23 cellular contexts compared by ENCODE assay signal in the genomic region with DNA sequence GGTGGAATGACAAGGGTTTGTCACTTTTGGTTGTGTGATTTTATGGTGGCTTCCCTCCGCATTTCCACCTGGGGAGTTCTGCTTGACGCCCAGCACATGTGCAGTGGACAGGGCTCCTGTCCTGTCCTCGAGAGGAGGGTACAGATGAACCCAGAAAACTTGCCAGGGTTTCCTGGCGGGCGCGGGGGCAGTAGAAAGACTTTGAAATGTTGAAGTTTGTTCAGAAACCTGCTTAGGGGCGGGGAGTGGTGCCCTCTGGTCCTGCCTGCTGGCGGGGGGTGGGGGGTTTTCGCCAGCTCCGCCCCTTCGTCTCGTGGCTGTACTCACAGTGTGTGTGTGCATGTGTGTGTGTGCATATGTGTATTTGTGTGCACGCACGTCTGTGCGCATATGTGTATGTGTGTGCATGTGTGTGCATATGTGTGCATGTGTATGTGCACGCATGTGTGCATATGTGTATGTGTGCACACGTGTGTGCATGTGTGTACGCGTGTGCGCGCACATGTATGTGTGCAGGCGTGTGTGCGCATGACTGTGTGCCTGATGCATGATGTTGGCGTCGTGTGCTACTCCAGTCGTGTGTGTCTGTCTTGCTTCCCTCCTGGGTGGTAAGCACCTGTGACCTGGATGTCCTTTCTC. TPM values are rescaled to one million over a fixed set of nuclear protein-coding genes. Genes with fewer than 3 reads are reported as not detected.
DNase-seq lines count a peak whose midpoint lies in the region; ATAC-seq, FAIRE-seq and TF ChIP-seq lines count a peak whose summit lies in the region.
"Had no signal": no experiment of that assay in that cellular context is flagged by ENCODE, and none has a peak within 500 bp of the region (broad histone marks: within the 10 kb centered on the region; RNA-seq: fewer than 3 reads in every experiment).

No MANE protein-coding gene starts in this region.

- TF ChIP-seq CTCF in A549 (IDR thresholded peaks at IDR 0.05) (no peak), endothelial cell (IDR thresholded peaks at IDR 0.05; ENCODE audit: unreplicated experiment) (no peak), osteoblast (IDR thresholded peaks at IDR 0.05; ENCODE audit: extremely low read depth, low read depth, low read length) (no peak), suprapubic skin (IDR thresholded peaks at IDR 0.05) (no peak)

- H3K4me3 ChIP-seq in A549 (no peak overlapping the region), osteoblast (ENCODE audit: insufficient read depth, low read length) (no peak overlapping the region), suprapubic skin (no peak overlapping the region)
- H3K4me3 ChIP-seq: Peyer's patch, SJSA1 had no signal

- TF ChIP-seq RAD21 in A549 (conservative IDR thresholded peaks at IDR 0.05 in 1 of 2, IDR thresholded peaks at IDR 0.05 in 1 of 2): no peak

- FAIRE-seq in A549 (lab: Jason Lieb, UNC): no peak
- FAIRE-seq in HTR-8/SVneo (lab: Jason Lieb, UNC): peak; percentile 98
- FAIRE-seq: G401.6 had no signal

- intact Hi-C loops in activated T-helper 2 cell treated with anti-CD3 and anti-CD28 coated beads, Interferon-gamma antibody, Interleukin-2, Interleukin-4, amounts not matched to agents 10 μg/mL and 5 μg/mL and 100 μg/mL, durations not matched to agents 14 hours and 24 hours and 36 hours (cut with micrococcal nuclease): no loop called here

- H2AFZ ChIP-seq in osteoblast (ENCODE audit: low read length): no peak overlapping the region

- H3K36me3 ChIP-seq in osteoblast (ENCODE audit: insufficient read depth, low read length) (peaks cover 17% of the 10 kb centered on the region), suprapubic skin (peaks cover 80% of the 10 kb centered on the region)

- H3K27ac Mint-ChIP-seq in endothelial cell (ENCODE audit: unreplicated experiment): peak overlapping the region; percentile 26
- no peak overlapping the region for H3K27ac Mint-ChIP-seq in activated T-helper 17 cell treated with anti-CD3 and anti-CD28 coated beads, Interleukin-2, amount 50 U/mL, for 72 hours
- H3K27ac Mint-ChIP-seq in activated T-helper 2 cell treated with anti-CD3 and anti-CD28 coated beads, Interferon-gamma antibody, Interleukin-2, Interleukin-4, amounts not matched to agents 10 μg/mL and 5 μg/mL and 100 μg/mL, durations not matched to agents 14 hours and 24 hours and 36 hours: no peak overlapping the region

- peaks cover 32% of the 10 kb centered on the region for H3K36me3 Mint-ChIP-seq in endothelial cell (ENCODE audit: low read depth, unreplicated experiment)
- H3K36me3 Mint-ChIP-seq in activated T-helper 17 cell treated with anti-CD3 and anti-CD28 coated beads, Interleukin-2, amount 50 U/mL, for 72 hours (ENCODE audit: low read depth): peaks cover 72% of the 10 kb centered on the region
- peaks cover 43% of the 10 kb centered on the region for H3K36me3 Mint-ChIP-seq in activated T-helper 2 cell treated with anti-CD3 and anti-CD28 coated beads, Interferon-gamma antibody, Interleukin-2, Interleukin-4, amounts not matched to agents 10 μg/mL and 5 μg/mL and 100 μg/mL, durations not matched to agents 14 hours and 24 hours and 36 hours (ENCODE audit: low read depth)

- H3K27me3 ChIP-seq in osteoblast (ENCODE audit: insufficient read depth, low read length): no peaks in the 10 kb centered on the region
- no peaks in the 10 kb centered on the region for H3K27me3 ChIP-seq in suprapubic skin
- H3K27me3 ChIP-seq: Peyer's patch, SJSA1 had no signal

- no peak overlapping the region for H3K4me3 Mint-ChIP-seq in endothelial cell (ENCODE audit: unreplicated experiment)
- no peak overlapping the region for H3K4me3 Mint-ChIP-seq in activated T-helper 17 cell treated with anti-CD3 and anti-CD28 coated beads, Interleukin-2, amount 50 U/mL, for 72 hours
- no peak overlapping the region for H3K4me3 Mint-ChIP-seq in activated T-helper 2 cell treated with anti-CD3 and anti-CD28 coated beads, Interferon-gamma antibody, Interleukin-2, Interleukin-4, amounts not matched to agents 10 μg/mL and 5 μg/mL and 100 μg/mL, durations not matched to agents 14 hours and 24 hours and 36 hours (ENCODE audit: low read depth)
- H3K4me3 Mint-ChIP-seq: IgD-negative memory B cell had no signal

- H3K4me1 ChIP-seq in A549 (no peaks in the 10 kb centered on the region), osteoblast (ENCODE audit: insufficient read depth, low read length) (no peaks in the 10 kb centered on the region), suprapubic skin (peaks cover 2% of the 10 kb centered on the region)
- H3K4me1 ChIP-seq: SJSA1 had no signal

- CTCF ChIA-PET in A549 (lab: Yijun Ruan, JAX): interaction anchor here (0.9 to 2.3 kb wide), 5 partner anchors 10 to 55 kb away, joined by 3 to 11 read pairs (median 4); no protein-coding TSS in a partner anchor

- H3K27ac ChIP-seq in A549 (no peak overlapping the region), osteoblast (ENCODE audit: low read depth, low read length) (no peak overlapping the region), suprapubic skin (no peak overlapping the region)
- H3K27ac ChIP-seq: C4-2B, Peyer's patch, SJSA1 had no signal

- POLR2A ChIA-PET in A549 (lab: Yijun Ruan, JAX): no interaction called here

- no peaks in the 10 kb centered on the region for H3K4me1 Mint-ChIP-seq in endothelial cell (ENCODE audit: unreplicated experiment)
- no peaks in the 10 kb centered on the region for H3K4me1 Mint-ChIP-seq in activated T-helper 17 cell treated with anti-CD3 and anti-CD28 coated beads, Interleukin-2, amount 50 U/mL, for 72 hours
- peaks cover 4% of the 10 kb centered on the region for H3K4me1 Mint-ChIP-seq in activated T-helper 2 cell treated with anti-CD3 and anti-CD28 coated beads, Interferon-gamma antibody, Interleukin-2, Interleukin-4, amounts not matched to agents 10 μg/mL and 5 μg/mL and 100 μg/mL, durations not matched to agents 14 hours and 24 hours and 36 hours (ENCODE audit: low read depth)

- H3K4me2 ChIP-seq in A549 (no peak overlapping the region), osteoblast (ENCODE audit: insufficient read depth, low read length) (no peak overlapping the region)

- peaks cover 4% of the 10 kb centered on the region for H3K79me2 ChIP-seq in osteoblast (ENCODE audit: insufficient read depth, low read length)

- 95% methylated on average over 25 of the region's 26 CpGs for WGBS in A549 (ENCODE audit: missing lambda C conversion rate)
- WGBS in suprapubic skin: 92% methylated on average over 20 of the region's 26 CpGs

- TF ChIP-seq EP300 in A549 (IDR thresholded peaks at IDR 0.05) (no peak), suprapubic skin (IDR thresholded peaks at IDR 0.05) (no peak)

- TF ChIP-seq POLR2A in A549 (IDR thresholded peaks at IDR 0.05; ENCODE audit: low read length): no peak
- TF ChIP-seq POLR2A in suprapubic skin (IDR thresholded peaks at IDR 0.05): no peak

- peaks cover 2% of the 10 kb centered on the region for H3K27me3 Mint-ChIP-seq in endothelial cell (ENCODE audit: unreplicated experiment)
- H3K27me3 Mint-ChIP-seq in activated T-helper 17 cell treated with anti-CD3 and anti-CD28 coated beads, Interleukin-2, amount 50 U/mL, for 72 hours: no peaks in the 10 kb centered on the region
- no peaks in the 10 kb centered on the region for H3K27me3 Mint-ChIP-seq in activated T-helper 2 cell treated with anti-CD3 and anti-CD28 coated beads, Interferon-gamma antibody, Interleukin-2, Interleukin-4, amounts not matched to agents 10 μg/mL and 5 μg/mL and 100 μg/mL, durations not matched to agents 14 hours and 24 hours and 36 hours (ENCODE audit: low read depth)
- H3K27me3 Mint-ChIP-seq: CD8-positive, alpha-beta memory T cell; IgD-negative memory B cell had no signal

- H4K20me1 ChIP-seq in osteoblast (ENCODE audit: insufficient read depth, low read length): peaks cover 8% of the 10 kb centered on the region

- no peaks in the 10 kb centered on the region for H3K9me3 ChIP-seq in A549
- no peaks in the 10 kb centered on the region for H3K9me3 ChIP-seq in osteoblast (ENCODE audit: low read depth, low read length)
- no peaks in the 10 kb centered on the region for H3K9me3 ChIP-seq in suprapubic skin
- H3K9me3 ChIP-seq: Peyer's patch, SJSA1 had no signal

- DNase-seq in A549 (ENCODE audit: low read depth in 1 of 2, low spot score in 1 of 2) (no peak), HTR-8/SVneo (ENCODE audit: insufficient read length, low spot score) (no peak), endothelial cell (ENCODE audit: low spot score) (no peak), osteoblast (ENCODE audit: insufficient read length, low spot score, missing footprints) (peak; percentile 58), suprapubic skin (ENCODE audit: low spot score in 2 of 2) (no peak), NCI-H345 (lab: John Stamatoyannopoulos, UW) (no peak)
- DNase-seq in activated T-helper 2 cell treated with anti-CD3 and anti-CD28 coated beads, Interferon-gamma antibody, Interleukin-2, Interleukin-4, amounts not matched to agents 10 μg/mL and 5 μg/mL and 100 μg/mL, durations not matched to agents 14 hours and 24 hours and 36 hours (ENCODE audit: low spot score): no peak
- DNase-seq: CD8-positive, alpha-beta memory T cell; Karpas-422; MV-4-11; NCI-H1105 treated with DMSO at 0.1 percent for 48 hours; NCI-H2081; NCI-H2171; NCI-H524 treated with DMSO at 0.1 percent for 48 hours; NCI-H82 had no signal

- H3K9me3 Mint-ChIP-seq in endothelial cell (ENCODE audit: unreplicated experiment): no peaks in the 10 kb centered on the region
- H3K9me3 Mint-ChIP-seq in activated T-helper 17 cell treated with anti-CD3 and anti-CD28 coated beads, Interleukin-2, amount 50 U/mL, for 72 hours: no peaks in the 10 kb centered on the region
- H3K9me3 Mint-ChIP-seq in activated T-helper 2 cell treated with anti-CD3 and anti-CD28 coated beads, Interferon-gamma antibody, Interleukin-2, Interleukin-4, amounts not matched to agents 10 μg/mL and 5 μg/mL and 100 μg/mL, durations not matched to agents 14 hours and 24 hours and 36 hours: no peaks in the 10 kb centered on the region
- H3K9me3 Mint-ChIP-seq: CD8-positive, alpha-beta memory T cell; IgD-negative memory B cell had no signal

- no peak for ATAC-seq in A549
- no peak for ATAC-seq in activated T-helper 17 cell treated with anti-CD3 and anti-CD28 coated beads, Interleukin-2, amount 50 U/mL, for 72 hours (replicated peaks)

RNA-seq across cellular contexts. Expression of a gene that starts 6.8 kb away (rescaled TPM):
- polyA plus RNA-seq in A549 (2011; rRNA removed): 41.1 and 41.7 TPM in 2 replicates
- polyA plus RNA-seq in A549 (2012; cell fraction: cytosol; rRNA removed): 56.0 and 57.0 TPM in 2 replicates
- polyA plus RNA-seq in A549 (2012; cell fraction: nucleus; rRNA removed): 45.7 and 54.9 TPM in 2 replicates
- polyA plus RNA-seq in A549 (2017; fragmentation: RNase III; extraction: RNeasy Plus Mini Kit Qiagen cat#74134 plus additional on column Dnase treatment): 60.2 to 62.8 TPM (median 62.4 TPM) in 3 replicates
- polyA minus RNA-seq in A549 (2011; rRNA and poly(A)+ RNA removed): 24.6 and 24.9 TPM in 2 replicates
- 27.9 TPM for total RNA-seq in endothelial cell (ENCODE audit: unreplicated experiment)
- 10.1 and 13.8 TPM in 2 replicates for total RNA-seq in osteoblast
- total RNA-seq in activated T-helper 17 cell treated with anti-CD3 and anti-CD28 coated beads, Interleukin-2, amount 50 U/mL, for 72 hours: 10 to 100 TPM; 45.8 to 47.4 TPM
- total RNA-seq in activated T-helper 2 cell treated with anti-CD3 and anti-CD28 coated beads, Interferon-gamma antibody, Interleukin-2, Interleukin-4, amounts not matched to agents 10 μg/mL and 5 μg/mL and 100 μg/mL, durations not matched to agents 14 hours and 24 hours and 36 hours: 39.6 and 42.3 TPM in 2 replicates
- total RNA-seq in suprapubic skin: 10 to 100 TPM; 15.9 to 26.6 (median 21.4) TPM

RNA-seq across cellular contexts. Expression of a gene that starts 12.1 kb away (rescaled TPM):
- 1.3 and 1.7 TPM in 2 replicates for polyA plus RNA-seq in A549 (2011; rRNA removed)
- polyA plus RNA-seq in A549 (2012; cell fraction: cytosol; rRNA removed): 3.8 and 4.7 TPM in 2 replicates
- polyA plus RNA-seq in A549 (2012; cell fraction: nucleus; rRNA removed): 6.9 and 7.5 TPM in 2 replicates
- polyA plus RNA-seq in A549 (2017; fragmentation: RNase III; extraction: RNeasy Plus Mini Kit Qiagen cat#74134 plus additional on column Dnase treatment): 7.7 to 13.2 TPM (median 11.9 TPM) in 3 replicates
- polyA minus RNA-seq in A549 (2011; rRNA and poly(A)+ RNA removed): 2.8 and 3.6 TPM in 2 replicates
- total RNA-seq in endothelial cell (ENCODE audit: unreplicated experiment): 10.6 TPM
- total RNA-seq in osteoblast: 2.9 and 4.4 TPM in 2 replicates
- 1 to 10 TPM; 5.3 to 6.1 TPM for total RNA-seq in activated T-helper 17 cell treated with anti-CD3 and anti-CD28 coated beads, Interleukin-2, amount 50 U/mL, for 72 hours
- 3.6 and 4.0 TPM in 2 replicates for total RNA-seq in activated T-helper 2 cell treated with anti-CD3 and anti-CD28 coated beads, Interferon-gamma antibody, Interleukin-2, Interleukin-4, amounts not matched to agents 10 μg/mL and 5 μg/mL and 100 μg/mL, durations not matched to agents 14 hours and 24 hours and 36 hours
- total RNA-seq in suprapubic skin: 10 to 100 TPM in 1 of 4 donors, 1 to 10 TPM in 3; 2.0 to 19.2 (median 4.2) TPM
- total RNA-seq: Daoy, H4 had no signal
- polyA plus RNA-seq: IgD-negative memory B cell had no signal

RNA-seq across cellular contexts. Expression of a gene that starts 24.8 kb away (rescaled TPM):
- polyA plus RNA-seq in A549 (2011; rRNA removed): 5.6 and 5.8 TPM in 2 replicates
- polyA plus RNA-seq in A549 (2012; cell fraction: cytosol; rRNA removed): 16.0 and 21.6 TPM in 2 replicates
- polyA plus RNA-seq in A549 (2012; cell fraction: nucleus; rRNA removed): 20.0 and 20.9 TPM in 2 replicates
- 6.1 to 9.9 TPM (median 9.4 TPM) in 3 replicates for polyA plus RNA-seq in A549 (2017; fragmentation: RNase III; extraction: RNeasy Plus Mini Kit Qiagen cat#74134 plus additional on column Dnase treatment)
- polyA minus RNA-seq in A549 (2011; rRNA and poly(A)+ RNA removed): 1.7 and 2.5 TPM in 2 replicates
- 6.7 TPM for total RNA-seq in endothelial cell (ENCODE audit: unreplicated experiment)
- 8.3 and 9.1 TPM in 2 replicates for total RNA-seq in osteoblast
- total RNA-seq in activated T-helper 17 cell treated with anti-CD3 and anti-CD28 coated beads, Interleukin-2, amount 50 U/mL, for 72 hours: 1 to 10 TPM; 1.1 to 2.0 TPM
- total RNA-seq in activated T-helper 2 cell treated with anti-CD3 and anti-CD28 coated beads, Interferon-gamma antibody, Interleukin-2, Interleukin-4, amounts not matched to agents 10 μg/mL and 5 μg/mL and 100 μg/mL, durations not matched to agents 14 hours and 24 hours and 36 hours: 4.8 and 5.4 TPM in 2 replicates
- total RNA-seq in suprapubic skin: 10 to 100 TPM; 15.9 to 24.3 (median 21.6) TPM

RNA-seq across cellular contexts. Expression of a gene that starts 28.6 kb away (rescaled TPM):
- 33.5 and 44.7 TPM in 2 replicates for polyA plus RNA-seq in A549 (2011; rRNA removed)
- polyA plus RNA-seq in A549 (2012; cell fraction: cytosol; rRNA removed): 104 and 105 TPM in 2 replicates
- 337 and 389 TPM in 2 replicates for polyA plus RNA-seq in A549 (2012; cell fraction: nucleus; rRNA removed)
- polyA plus RNA-seq in A549 (2017; fragmentation: RNase III; extraction: RNeasy Plus Mini Kit Qiagen cat#74134 plus additional on column Dnase treatment): 47.4 to 51.6 TPM (median 49.1 TPM) in 3 replicates
- 63.6 and 73.0 TPM in 2 replicates for polyA minus RNA-seq in A549 (2011; rRNA and poly(A)+ RNA removed)
- total RNA-seq in endothelial cell (ENCODE audit: unreplicated experiment): 207 TPM
- total RNA-seq in osteoblast: 28.0 and 29.0 TPM in 2 replicates
- total RNA-seq in activated T-helper 17 cell treated with anti-CD3 and anti-CD28 coated beads, Interleukin-2, amount 50 U/mL, for 72 hours: 100 to 1,000 TPM; 111 to 139 TPM
- 120 and 125 TPM in 2 replicates for total RNA-seq in activated T-helper 2 cell treated with anti-CD3 and anti-CD28 coated beads, Interferon-gamma antibody, Interleukin-2, Interleukin-4, amounts not matched to agents 10 μg/mL and 5 μg/mL and 100 μg/mL, durations not matched to agents 14 hours and 24 hours and 36 hours
- total RNA-seq in suprapubic skin: 100 to 1,000 TPM in 1 of 4 donors, 10 to 100 TPM in 3; 49.7 to 119 (median 71.5) TPM
